Comparison of ENCODE assay signal across 8 cellular contexts in genomic region chr11:17077520-17078401, GRCh38. TPM values are rescaled to one million over a fixed set of nuclear protein-coding genes. Genes with fewer than 3 reads are reported as not detected.
DNase-seq lines count a peak whose midpoint lies in the region; ATAC-seq lines count a peak whose summit lies in the region.

Gene RPS13, minus strand, starts transcription at chr11:17077667. Its CDS starts 26 bp downstream, at chr11:17077641.

- no peaks in the 10 kb centered on the region for H3K27me3 Mint-ChIP-seq in activated CD4-positive, alpha-beta T cell treated with anti-CD3 and anti-CD28 coated beads, Interleukin-2, amount 10 ng/mL, durations not matched to agents 7 days and 5 days

- POLR2A ChIA-PET in activated CD4-positive, alpha-beta T cell treated with anti-CD3 and anti-CD28 coated beads, Interleukin-2, amount 10 ng/mL, durations not matched to agents 7 days and 5 days (lab: Charles Lee), result interaction anchor here (0.6 to 1.0 kb wide), 5 partner anchors 13 to 1308 kb away, joined by 3 to 6 read pairs (median 5); partner anchors contain the start of gene PIK3C2A

- peak within 1 kb of the TSS; percentile 99 for H3K27ac ChIP-seq in BLaER1

- peaks cover 41% of the 10 kb centered on the region for H3K36me3 Mint-ChIP-seq in activated CD4-positive, alpha-beta T cell treated with anti-CD3 and anti-CD28 coated beads, Interleukin-2, amount 10 ng/mL, durations not matched to agents 7 days and 5 days (ENCODE audit: low read depth)

- peak within 1 kb of the TSS; percentile 97 for H3K4me3 ChIP-seq in BLaER1

- DNase-seq in NCI-H69 (lab: John Stamatoyannopoulos, UW) (peak; percentile 100), dedifferentiated amniotic fluid mesenchymal stem cell (ENCODE audit: extremely low spot score) (peak; percentile 99), left kidney (ENCODE audit: low read depth, low spot score) (peak; percentile 100)
- peak; percentile 96 for DNase-seq in activated CD4-positive, alpha-beta T cell treated with anti-CD3 and anti-CD28 coated beads, Interleukin-2, amount 10 ng/mL, durations not matched to agents 7 days and 5 days
- DNase-seq in stimulated activated CD4-positive, alpha-beta T cell treated with anti-CD3 and anti-CD28 coated beads, Interleukin-2, amount 100 ng/mL, for 24 hours, result peak; percentile 91 to 94

- peak within 1 kb of the TSS; percentile 98 for H3K27ac Mint-ChIP-seq in activated CD4-positive, alpha-beta T cell treated with anti-CD3 and anti-CD28 coated beads, Interleukin-2, amount 10 ng/mL, durations not matched to agents 7 days and 5 days

- peak within 1 kb of the TSS; percentile 88 for H3K4me2 ChIP-seq in BLaER1

- no peaks in the 10 kb centered on the region for H3K9me3 ChIP-seq in BLaER1

- peak; percentile 94 for ATAC-seq in GM19328 (IDR thresholded peaks at IDR 0.05; ENCODE audit: unreplicated experiment)
- peak; percentile 93 for ATAC-seq in HG03520 (IDR thresholded peaks at IDR 0.05; ENCODE audit: unreplicated experiment)

- H3K27me3 ChIP-seq in BLaER1, result no peaks in the 10 kb centered on the region

- peak within 1 kb of the TSS; percentile 96 for H3K4me3 Mint-ChIP-seq in activated CD4-positive, alpha-beta T cell treated with anti-CD3 and anti-CD28 coated beads, Interleukin-2, amount 10 ng/mL, durations not matched to agents 7 days and 5 days

- H3K4me1 ChIP-seq in BLaER1, result peaks cover 38% of the 10 kb centered on the region

- H3K4me1 Mint-ChIP-seq in activated CD4-positive, alpha-beta T cell treated with anti-CD3 and anti-CD28 coated beads, Interleukin-2, amount 10 ng/mL, durations not matched to agents 7 days and 5 days, result peaks cover 42% of the 10 kb centered on the region

- CTCF ChIA-PET in activated CD4-positive, alpha-beta T cell treated with anti-CD3 and anti-CD28 coated beads, Interleukin-2, amount 10 ng/mL, durations not matched to agents 7 days and 5 days (lab: Charles Lee), result interaction anchor here (0.5 to 1.0 kb wide), 4 partner anchors 12 to 1244 kb away, joined by 3 to 4 read pairs (median 3); partner anchors contain the start of gene HPS5

- peak within 1 kb of the TSS; percentile 100 for H3K9ac ChIP-seq in BLaER1

- H3K9me3 Mint-ChIP-seq in activated CD4-positive, alpha-beta T cell treated with anti-CD3 and anti-CD28 coated beads, Interleukin-2, amount 10 ng/mL, durations not matched to agents 7 days and 5 days, result no peaks in the 10 kb centered on the region

- peaks cover 40% of the 10 kb centered on the region for H3K36me3 ChIP-seq in BLaER1

- H4K20me1 ChIP-seq in BLaER1, result peaks cover 42% of the 10 kb centered on the region

RNA-seq across cellular contexts. Expression of gene RPS13, which starts in this region (rescaled TPM):
- total RNA-seq in activated CD4-positive, alpha-beta T cell treated with anti-CD3 and anti-CD28 coated beads, Interleukin-2, amount 10 ng/mL, durations not matched to agents 7 days and 5 days, result 1,000 to 10,000 TPM in 1 of 2 experiments, 100 to 1,000 TPM in 1; 944 to 1,094 TPM

Comparison
In these comparisons a context has a peak if more than half of its experiments do, and no peak if none do; other contexts are left out.
1. Peak in every context shown above with its lines: DNase-seq, ATAC-seq, H3K4me3 ChIP-seq and H3K27ac ChIP-seq.